18 cellular contexts compared by ENCODE assay signal in the genomic region with DNA sequence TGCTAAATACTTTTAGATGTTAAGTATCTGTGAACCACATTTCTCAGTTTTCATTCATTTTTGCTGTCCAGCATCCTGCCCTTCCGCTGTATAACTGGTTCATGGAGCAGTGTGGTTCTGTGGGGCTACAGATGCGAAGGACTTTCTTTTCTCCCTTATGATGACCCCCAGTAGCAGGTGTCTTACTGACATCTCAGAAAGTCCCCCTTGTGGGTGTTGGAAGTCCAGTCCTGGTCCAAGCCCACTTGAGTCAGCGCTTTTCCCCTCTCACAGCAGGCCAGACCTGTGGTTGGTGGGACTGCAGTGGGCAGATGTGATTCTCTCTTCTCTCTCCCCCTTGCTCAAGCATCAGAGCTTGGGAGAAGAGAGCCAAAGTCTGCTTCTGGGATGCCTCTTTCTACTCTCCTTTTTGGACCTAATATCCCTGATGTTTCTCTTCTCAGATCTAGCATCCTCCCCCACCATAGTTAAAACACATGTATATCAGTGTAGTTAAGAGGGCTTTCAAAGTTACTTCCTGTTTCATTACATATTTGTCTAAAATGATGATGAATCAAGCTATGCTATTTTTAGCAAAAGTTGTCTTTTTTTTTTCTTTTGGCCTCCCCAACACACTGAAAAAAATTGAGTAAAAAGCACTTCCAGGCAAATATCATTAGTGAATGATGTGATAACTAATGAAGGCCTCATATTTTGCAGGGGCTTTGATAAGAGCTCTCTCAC.
DNase-seq lines count a peak whose midpoint lies in the region; ATAC-seq, FAIRE-seq and TF ChIP-seq lines count a peak whose summit lies in the region.
"Had no signal": no experiment of that assay in that cellular context is flagged by ENCODE, and none has a peak within 500 bp of the region (broad histone marks: within the 10 kb centered on the region; RNA-seq: fewer than 3 reads in every experiment).

No MANE protein-coding gene starts in this region.

- H3K9me3 ChIP-seq in GM12878 (replicated peaks; ENCODE audit: control insufficient read depth, insufficient read depth, low read length) (no peaks in the 10 kb centered on the region), lung (ENCODE audit: control insufficient read depth in 2 of 2, insufficient read depth in 1 of 2, low read length in 1 of 2) (peaks cover 0 to 3% of the 10 kb centered on the region in 2 donors)
- H3K9me3 ChIP-seq: HAP-1 had no signal

- H3K4me3 ChIP-seq in GM12878 = no peak overlapping the region
- H3K4me3 ChIP-seq in lung = no peak overlapping the region
- H3K4me3 ChIP-seq in lower leg skin (ENCODE audit: low read depth, poor library complexity, severe bottlenecking) = no peak overlapping the region
- H3K4me3 ChIP-seq: HAP-1, MG63 had no signal

- no peaks in the 10 kb centered on the region for H3K36me3 ChIP-seq in GM12878 (ENCODE audit: control insufficient read depth in 2 of 2, insufficient read depth in 2 of 2, low read length in 1 of 2)
- H3K36me3 ChIP-seq in lung (ENCODE audit: control insufficient read depth in 2 of 2, insufficient read depth in 2 of 2, low read length in 2 of 2) = no peaks in the 10 kb centered on the region
- H3K36me3 ChIP-seq: HAP-1, MG63 had no signal

- TF ChIP-seq CTCF in GM12878 (IDR thresholded peaks at IDR 0.05 in 2 of 3, conservative IDR thresholded peaks at IDR 0.05 in 1 of 3; ENCODE audit: control insufficient read depth in 2 of 3, extremely low read depth in 1 of 3, insufficient read depth in 1 of 3, low read depth in 3 of 3, low read length in 3 of 3) = no peak
- no peak for TF ChIP-seq CTCF in lung (IDR thresholded peaks at IDR 0.05; ENCODE audit: control extremely low read depth, extremely low read depth)
- TF ChIP-seq CTCF in lower leg skin (IDR thresholded peaks at IDR 0.05) = no peak

- no TSS peak for BruUV-seq in GM12878 (replicated peaks; lab: Mats Ljungman, UMichigan)

- H3K27me3 ChIP-seq in GM12878 (replicated peaks in 1 of 2; ENCODE audit: control insufficient read depth in 2 of 2, insufficient read depth in 2 of 2, low read length in 1 of 2) = no peaks in the 10 kb centered on the region; a peak in 1 of 4 replicates
- H3K27me3 ChIP-seq in lung (ENCODE audit: control insufficient read depth, insufficient read depth) = no peaks in the 10 kb centered on the region

- DNase-seq in HCEC 1CT = peak; percentile 45
- peak; percentile 28 for DNase-seq in NOMO-1 treated with dmso at 0.1 percent for 144 hours (lab: John Stamatoyannopoulos, UW; ENCODE audit: unreplicated experiment)
- no peak for DNase-seq in GM12878 (ENCODE audit: low read depth, low spot score)
- peak; percentile 13 for DNase-seq in lung (ENCODE audit: low spot score)
- DNase-seq in lower leg skin (ENCODE audit: low spot score in 2 of 2) = no peak
- DNase-seq in effector CD4-positive, alpha-beta T cell = no peak
- DNase-seq in activated T-cell treated with anti-CD3 and anti-CD28 coated beads, Interleukin-2, amount 50 U/mL, for 1 hour = no peak
- DNase-seq in ureter (ENCODE audit: low spot score) = no peak
- DNase-seq: COR-L47, MG63, NCI-H187, NCI-H226, NCI-H524 treated with DMSO at 0.1 percent for 48 hours, SW 1271 had no signal

- no peak overlapping the region for H2AFZ ChIP-seq in GM12878 (ENCODE audit: control insufficient read depth, low read depth, low read length)

- TF ChIP-seq POLR2A in GM12878 (IDR thresholded peaks at IDR 0.05; ENCODE audit: low read depth, low read length) (no peak), lower leg skin (IDR thresholded peaks at IDR 0.05) (no peak)

- FAIRE-seq in GM12878 (lab: Jason Lieb, UNC) = no peak
- FAIRE-seq: HepG2 had no signal

- CTCF ChIA-PET in GM12878 (lab: Yijun Ruan, JAX) = interaction anchor here (1.0 kb wide), 1 partner anchor 15 kb away, joined by 3 read pairs; no protein-coding TSS in a partner anchor

- H3K27ac ChIP-seq in GM12878 (ENCODE audit: control insufficient read depth, insufficient read depth) (no peak overlapping the region), lung (ENCODE audit: low read depth in 1 of 2, low read length in 1 of 2) (no peak overlapping the region)
- H3K27ac ChIP-seq: KMS-11, RWPE1 had no signal

- no peak for TF ChIP-seq RAD21 in GM12878 (IDR thresholded peaks at IDR 0.05; ENCODE audit: insufficient read depth, low read depth, low read length)

- POLR2A ChIA-PET in GM12878 (lab: Charles Lee) = no interaction called here

- RAD21 ChIA-PET in GM12878 (lab: Charles Lee; ENCODE audit: unreplicated experiment) = no interaction called here

- no peak overlapping the region for H3K4me2 ChIP-seq in GM12878 (ENCODE audit: control insufficient read depth, insufficient read depth)
- H3K4me2 ChIP-seq: KMS-11 had no signal

- no peak for ATAC-seq in GM12878
- no peak for ATAC-seq in lung (ENCODE audit: insufficient read depth, low FRiP score)
- ATAC-seq: HepG2 had no signal

- in situ Hi-C loops in GM12878 (cut with MboI) = no loop called here

- H3K79me2 ChIP-seq in GM12878 (ENCODE audit: control insufficient read depth, insufficient read depth, low read length) = no peaks in the 10 kb centered on the region

- H3K4me1 ChIP-seq in GM12878 (ENCODE audit: control insufficient read depth, insufficient read depth, low read length) (no peaks in the 10 kb centered on the region), lung (ENCODE audit: control insufficient read depth in 2 of 2, insufficient read depth in 2 of 2, low read length in 2 of 2) (no peaks in the 10 kb centered on the region)
- H3K4me1 ChIP-seq: HAP-1 had no signal

- SMC1A ChIA-PET in GM12878 (lab: Charles Lee; ENCODE audit: uncharacterized antibody, unreplicated experiment) = no interaction called here

- 24% methylated on average over 3 of the region's 3 CpGs for WGBS in GM12878 (ENCODE audit: insufficient coverage, insufficient replicate concordance, low lambda C conversion rate, missing lambda C conversion rate)
- WGBS in lung, 2 donors = 95 to 99% methylated on average over 3 of the region's 3 CpGs
- WGBS in lower leg skin, 2 donors = 100% methylated on average over 3 of the region's 3 CpGs

- intact Hi-C loops in GM12878 (cut with micrococcal nuclease; ENCODE audit: unreplicated experiment) (loop anchor here (1.0 kb wide), 1 partner anchor 12 kb away; no protein-coding TSS in a partner anchor), lower leg skin (cut with DNase I; ENCODE audit: low total_unique reads) (no loop called here)

- TF ChIP-seq EP300 in GM12878 (IDR thresholded peaks at IDR 0.05; ENCODE audit: borderline replicate concordance in 1 of 2, control insufficient read depth in 1 of 2, low read depth in 2 of 2, low read length in 2 of 2) = no peak

- H3K9ac ChIP-seq in GM12878 (ENCODE audit: control insufficient read depth, insufficient read depth, low read length) = no peak overlapping the region
- H3K9ac ChIP-seq: KMS-11 had no signal

- 0 out of 2 replicates have a peak, but pooled peaks cover 3% of the 10 kb centered on the region for H4K20me1 ChIP-seq in GM12878 (ENCODE audit: control insufficient read depth, insufficient read depth)

TF ChIP-seq in GM12878, 131 proteins besides CTCF, POLR2A, EP300 and RAD21:
- TF ChIP-seq EZH2 (IDR thresholded peaks at IDR 0.05; ENCODE audit: borderline replicate concordance, control insufficient read depth, low read depth, low read length) (no peak), HDAC6 (IDR thresholded peaks at IDR 0.05; ENCODE audit: unreplicated experiment) (no peak), MEF2A (IDR thresholded peaks at IDR 0.05; ENCODE audit: insufficient read depth, low read depth, low read length) (0 out of 2 replicates have a peak, but pooled peaks have one; percentile 38)
- TF ChIP-seq, protein P1, sequence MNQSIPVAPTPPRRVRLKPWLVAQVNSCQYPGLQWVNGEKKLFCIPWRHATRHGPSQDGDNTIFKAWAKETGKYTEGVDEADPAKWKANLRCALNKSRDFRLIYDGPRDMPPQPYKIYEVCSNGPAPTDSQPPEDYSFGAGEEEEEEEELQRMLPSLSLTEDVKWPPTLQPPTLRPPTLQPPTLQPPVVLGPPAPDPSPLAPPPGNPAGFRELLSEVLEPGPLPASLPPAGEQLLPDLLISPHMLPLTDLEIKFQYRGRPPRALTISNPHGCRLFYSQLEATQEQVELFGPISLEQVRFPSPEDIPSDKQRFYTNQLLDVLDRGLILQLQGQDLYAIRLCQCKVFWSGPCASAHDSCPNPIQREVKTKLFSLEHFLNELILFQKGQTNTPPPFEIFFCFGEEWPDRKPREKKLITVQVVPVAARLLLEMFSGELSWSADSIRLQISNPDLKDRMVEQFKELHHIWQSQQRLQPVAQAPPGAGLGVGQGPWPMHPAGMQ (IDR thresholded peaks at IDR 0.05; ENCODE audit: borderline replicate concordance) = no peak

Comparison
In these comparisons a context has a peak if more than half of its experiments do, and no peak if none do; other contexts are left out.
1. DNase-seq: peak in HCEC 1CT (single experiment), NOMO-1 treated with dmso at 0.1 percent for 144 hours (single experiment) and lung (single experiment); none in GM12878 (single experiment), lower leg skin (0 of 2), effector CD4-positive, alpha-beta T cell (single experiment), activated T-cell treated with anti-CD3 and anti-CD28 coated beads, Interleukin-2, amount 50 U/mL, for 1 hour (single experiment) and ureter (single experiment).